In genomic region chr5:115778417-115778816, GRCh38 we compare ENCODE assay signal across 21 cellular contexts.
"Had no signal": no experiment of that assay in that cellular context is flagged by ENCODE, and none has a peak within 500 bp of the region (broad histone marks: within the 10 kb centered on the region; RNA-seq: fewer than 3 reads in every experiment).

No MANE protein-coding gene starts in this region.

- ATAC-seq: activated CD8-positive, alpha-beta T cell treated with anti-CD3 and anti-CD28 coated beads, Interleukin-2, amount 10 ng/mL, durations not matched to agents 7 days and 5 days; activated naive CD8-positive, alpha-beta T cell treated with anti-CD3 and anti-CD28 coated beads, Interleukin-2, amount 50 U/mL, for 24 hours; foreskin keratinocyte; pancreas; right lobe of liver; T-cell had no signal

- H3K4me3 ChIP-seq: breast epithelium, hepatocyte, pancreas, right lobe of liver, upper lobe of left lung had no signal

- H3K27ac Mint-ChIP-seq: activated CD8-positive, alpha-beta T cell treated with anti-CD3 and anti-CD28 coated beads, Interleukin-2, amount 10 ng/mL, durations not matched to agents 7 days and 5 days; activated naive CD8-positive, alpha-beta T cell treated with anti-CD3 and anti-CD28 coated beads, Interleukin-2, amount 50 U/mL, for 24 hours; activated T-helper 1 cell treated with anti-CD3 and anti-CD28 coated beads, Interleukin-12 subunit alpha, Interleukin-12 subunit beta, Interleukin-2, Interleukin-4 antibody, amounts not matched to agents 30 ng/mL and 10 ng/mL and 1 ng/mL, durations not matched to agents 14 hours and 24 hours and 36 hours; memory B cell; nephron progenitor cell; T-cell; T-helper 2 cell treated with Interferon-gamma antibody and Interleukin-4, amounts not matched to agents 5 μg/mL and 100 μg/mL, for 36 hours had no signal

- H3K4me3 Mint-ChIP-seq: activated CD8-positive, alpha-beta T cell treated with anti-CD3 and anti-CD28 coated beads, Interleukin-2, amount 10 ng/mL, durations not matched to agents 7 days and 5 days; activated naive CD8-positive, alpha-beta T cell treated with anti-CD3 and anti-CD28 coated beads, Interleukin-2, amount 50 U/mL, for 24 hours; activated T-helper 1 cell treated with anti-CD3 and anti-CD28 coated beads, Interleukin-12 subunit alpha, Interleukin-12 subunit beta, Interleukin-2, Interleukin-4 antibody, amounts not matched to agents 30 ng/mL and 10 ng/mL and 1 ng/mL, durations not matched to agents 14 hours and 24 hours and 36 hours; memory B cell; nephron progenitor cell; T-cell; T-helper 2 cell treated with Interferon-gamma antibody and Interleukin-4, amounts not matched to agents 5 μg/mL and 100 μg/mL, for 36 hours had no signal

- H3K4me1 Mint-ChIP-seq: activated naive CD8-positive, alpha-beta T cell treated with anti-CD3 and anti-CD28 coated beads, Interleukin-2, amount 50 U/mL, for 24 hours; memory B cell; nephron progenitor cell; T-cell had no signal

- H3K9me3 Mint-ChIP-seq: activated naive CD8-positive, alpha-beta T cell treated with anti-CD3 and anti-CD28 coated beads, Interleukin-2, amount 50 U/mL, for 24 hours; activated T-helper 1 cell treated with anti-CD3 and anti-CD28 coated beads, Interleukin-12 subunit alpha, Interleukin-12 subunit beta, Interleukin-2, Interleukin-4 antibody, amounts not matched to agents 30 ng/mL and 10 ng/mL and 1 ng/mL, durations not matched to agents 14 hours and 24 hours and 36 hours; memory B cell; nephron progenitor cell; T-cell; T-helper 2 cell treated with Interferon-gamma antibody and Interleukin-4, amounts not matched to agents 5 μg/mL and 100 μg/mL, for 36 hours had no signal

- H3K36me3 Mint-ChIP-seq: memory B cell, T-cell had no signal

- DNase-seq: activated CD4-positive, alpha-beta T cell treated with anti-CD3 and anti-CD28 coated beads for 1 hour; activated CD4-positive, alpha-beta T cell treated with anti-CD3 and anti-CD28 coated beads, Interleukin-2, amount 50 U/mL, for 1 hour; activated CD8-positive, alpha-beta T cell treated with anti-CD3 and anti-CD28 coated beads, Interleukin-2, amount 10 ng/mL, durations not matched to agents 7 days and 5 days; activated gamma-delta T cell; activated naive CD4-positive, alpha-beta T cell treated with anti-CD3 and anti-CD28 coated beads, Interleukin-2, amount 50 U/mL, for 16 hours; activated naive CD8-positive, alpha-beta T cell treated with anti-CD3 and anti-CD28 coated beads, Interleukin-2, amount 50 U/mL, for 24 hours; aorta; cortex of kidney; foreskin keratinocyte; nephron progenitor cell; pancreas; right lobe of liver; stimulated activated CD4-positive, alpha-beta T cell treated with anti-CD3 and anti-CD28 coated beads, Interleukin-2, amount 100 ng/mL, for 48 hours; stimulated activated naive CD4-positive, alpha-beta T cell; T-cell; upper lobe of left lung had no signal
